1 cellular context compared by ENCODE assay signal in the genomic region with DNA sequence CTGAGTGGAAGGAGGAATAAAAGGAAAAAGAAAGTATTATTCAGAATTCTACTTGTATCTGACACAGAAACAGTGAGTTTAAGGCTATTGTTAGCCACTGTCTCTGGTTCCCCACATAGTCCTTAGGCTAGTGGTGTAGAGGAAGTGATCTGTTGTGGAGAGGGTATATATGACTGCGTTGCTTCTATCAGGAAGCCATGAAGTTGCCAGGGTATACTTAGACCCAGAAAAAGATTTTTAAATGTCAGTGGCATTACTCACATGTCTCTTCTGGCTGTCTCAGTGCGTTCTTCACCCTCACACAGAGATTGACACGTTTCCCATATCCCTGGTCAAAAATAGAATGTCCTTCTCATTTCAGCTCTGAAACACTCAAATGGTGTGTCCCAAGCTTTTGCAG.
TF ChIP-seq lines count a peak whose summit lies in the region.

No MANE protein-coding gene starts in this region.

TF ChIP-seq in SK-N-SH, 30 proteins besides CTCF, POLR2A, EP300 and RAD21 (continued from another document):
- TF ChIP-seq MXI1 (IDR thresholded peaks at IDR 0.05; ENCODE audit: low read depth, low read length): no peak
- no peak for TF ChIP-seq YY1 (IDR thresholded peaks at IDR 0.05; ENCODE audit: low read depth)
- no peak for TF ChIP-seq FOSL2 (IDR thresholded peaks at IDR 0.05; ENCODE audit: borderline replicate concordance, low read depth)
- TF ChIP-seq NRF1 (IDR thresholded peaks at IDR 0.05; ENCODE audit: low read depth, low read length): no peak
- no peak for TF ChIP-seq SIN3A (IDR thresholded peaks at IDR 0.05; ENCODE audit: borderline replicate concordance, low read depth, low read length)
- no peak for TF ChIP-seq TCF12 (IDR thresholded peaks at IDR 0.05)
- TF ChIP-seq, protein P1, sequence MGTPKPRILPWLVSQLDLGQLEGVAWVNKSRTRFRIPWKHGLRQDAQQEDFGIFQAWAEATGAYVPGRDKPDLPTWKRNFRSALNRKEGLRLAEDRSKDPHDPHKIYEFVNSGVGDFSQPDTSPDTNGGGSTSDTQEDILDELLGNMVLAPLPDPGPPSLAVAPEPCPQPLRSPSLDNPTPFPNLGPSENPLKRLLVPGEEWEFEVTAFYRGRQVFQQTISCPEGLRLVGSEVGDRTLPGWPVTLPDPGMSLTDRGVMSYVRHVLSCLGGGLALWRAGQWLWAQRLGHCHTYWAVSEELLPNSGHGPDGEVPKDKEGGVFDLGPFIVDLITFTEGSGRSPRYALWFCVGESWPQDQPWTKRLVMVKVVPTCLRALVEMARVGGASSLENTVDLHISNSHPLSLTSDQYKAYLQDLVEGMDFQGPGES (IDR thresholded peaks at IDR 0.05; ENCODE audit: low read depth, low read length): no peak
